8 cellular contexts compared by ENCODE assay signal in genomic region chr3:48427630-48427962, GRCh38. TPM values are rescaled to one million over a fixed set of nuclear protein-coding genes. Genes with fewer than 3 reads are reported as not detected.
DNase-seq lines count a peak whose midpoint lies in the region; ATAC-seq, FAIRE-seq and TF ChIP-seq lines count a peak whose summit lies in the region.

No MANE protein-coding gene starts in this region.

- ATAC-seq in lung (ENCODE audit: insufficient read depth, low FRiP score) = no peak
- no peak for ATAC-seq in GM19455 (IDR thresholded peaks at IDR 0.05; ENCODE audit: unreplicated experiment)

- H3K4me1 ChIP-seq in lung (ENCODE audit: control insufficient read depth in 2 of 2, insufficient read depth in 2 of 2, low read length in 2 of 2) (peaks cover 0 to 25% of the 10 kb centered on the region in 2 donors), suprapubic skin (peaks cover 89% of the 10 kb centered on the region)

- H3K4me1 Mint-ChIP-seq in T-helper 2 cell treated with Interferon-gamma antibody and Interleukin-4, amounts not matched to agents 5 μg/mL and 100 μg/mL, for 36 hours (ENCODE audit: low read depth) = peaks cover 6% of the 10 kb centered on the region

- H3K4me3 Mint-ChIP-seq in T-helper 2 cell treated with Interferon-gamma antibody and Interleukin-4, amounts not matched to agents 5 μg/mL and 100 μg/mL, for 36 hours = peak overlapping the region; percentile 36

- H3K9me3 ChIP-seq in lung (ENCODE audit: control insufficient read depth in 2 of 2, insufficient read depth in 1 of 2, low read length in 1 of 2) (no peaks in the 10 kb centered on the region), suprapubic skin (no peaks in the 10 kb centered on the region)

- no peak for TF ChIP-seq EP300 in suprapubic skin (IDR thresholded peaks at IDR 0.05)

- no peak for FAIRE-seq in bronchial epithelial cell (lab: Jason Lieb, UNC)

- TF ChIP-seq CTCF in bronchial epithelial cell (IDR thresholded peaks at IDR 0.05; ENCODE audit: insufficient read depth, low read length, severe bottlenecking) (no peak), lung (IDR thresholded peaks at IDR 0.05; ENCODE audit: control extremely low read depth, extremely low read depth) (no peak), suprapubic skin (IDR thresholded peaks at IDR 0.05) (no peak), lower leg skin (IDR thresholded peaks at IDR 0.05) (no peak)

- H3K36me3 ChIP-seq in bronchial epithelial cell (ENCODE audit: control insufficient read depth, insufficient read depth, low read length) = peaks cover 17% of the 10 kb centered on the region
- H3K36me3 ChIP-seq in lung (ENCODE audit: control insufficient read depth in 2 of 2, insufficient read depth in 2 of 2, low read length in 2 of 2) = peaks cover 0 to 12% of the 10 kb centered on the region in 2 donors
- H3K36me3 ChIP-seq in suprapubic skin = peaks cover 16% of the 10 kb centered on the region

- intact Hi-C loops in lower leg skin (cut with DNase I; ENCODE audit: low total_unique reads) = no loop called here

- DNase-seq in T-helper 2 cell treated with Interferon-gamma antibody and Interleukin-4, amounts not matched to agents 5 μg/mL and 100 μg/mL, for 36 hours (ENCODE audit: low spot score) = no peak
- DNase-seq in T-helper 2 cell (no peak), bronchial epithelial cell (ENCODE audit: low read depth) (no peak), lung (ENCODE audit: low spot score) (no peak), suprapubic skin (ENCODE audit: low spot score in 2 of 2) (no peak), lower leg skin (ENCODE audit: low spot score in 2 of 2) (no peak), NCI-H1436 (lab: John Stamatoyannopoulos, UW) (no peak)

- WGBS in lung, 2 donors = 72 to 94% methylated on average over 9 of the region's 9 CpGs
- WGBS in suprapubic skin = 41% methylated on average over 9 of the region's 9 CpGs
- 28 to 34% methylated on average over 9 of the region's 9 CpGs for WGBS in lower leg skin, 2 donors

- H3K27ac ChIP-seq in lung (ENCODE audit: low read depth in 1 of 2, low read length in 1 of 2) = peak overlapping the region; percentile 42 to 95
- peak overlapping the region; percentile 97 for H3K27ac ChIP-seq in suprapubic skin

- H3K4me3 ChIP-seq in bronchial epithelial cell (ENCODE audit: low read depth, low read length) (peak overlapping the region; percentile 66), lung (no peak overlapping the region), suprapubic skin (peak overlapping the region; percentile 93), lower leg skin (ENCODE audit: low read depth, poor library complexity, severe bottlenecking) (no peak overlapping the region)

- peaks cover 24% of the 10 kb centered on the region for H3K27me3 Mint-ChIP-seq in T-helper 2 cell treated with Interferon-gamma antibody and Interleukin-4, amounts not matched to agents 5 μg/mL and 100 μg/mL, for 36 hours (ENCODE audit: low read depth)

- H3K27me3 ChIP-seq in bronchial epithelial cell (ENCODE audit: control insufficient read depth, insufficient read depth, low read length) (no peaks in the 10 kb centered on the region), lung (ENCODE audit: control insufficient read depth, insufficient read depth) (no peaks in the 10 kb centered on the region), suprapubic skin (no peaks in the 10 kb centered on the region)

- no peak overlapping the region for H3K27ac Mint-ChIP-seq in T-helper 2 cell treated with Interferon-gamma antibody and Interleukin-4, amounts not matched to agents 5 μg/mL and 100 μg/mL, for 36 hours

- no peaks in the 10 kb centered on the region for H3K9me3 Mint-ChIP-seq in T-helper 2 cell treated with Interferon-gamma antibody and Interleukin-4, amounts not matched to agents 5 μg/mL and 100 μg/mL, for 36 hours

- TF ChIP-seq POLR2A in suprapubic skin (IDR thresholded peaks at IDR 0.05) = no peak
- no peak for TF ChIP-seq POLR2A in lower leg skin (IDR thresholded peaks at IDR 0.05)

- H3K36me3 Mint-ChIP-seq in T-helper 2 cell treated with Interferon-gamma antibody and Interleukin-4, amounts not matched to agents 5 μg/mL and 100 μg/mL, for 36 hours (ENCODE audit: low read depth) = peaks cover 8% of the 10 kb centered on the region

RNA-seq across cellular contexts. Expression of gene PLXNB1, which starts 2.3 kb away (rescaled TPM):
- 63.7 and 90.4 TPM in 2 replicates for total RNA-seq in bronchial epithelial cell
- total RNA-seq in lung = 100 to 1,000 TPM in 1 of 2 donors, 10 to 100 TPM in 1; 89.8 to 123 TPM
- 10 to 100 TPM; 36.0 to 82.4 TPM for polyA plus RNA-seq in lung
- 100 to 1,000 TPM; 188 to 384 (median 220) TPM for total RNA-seq in suprapubic skin
- 100 to 1,000 TPM; 111 to 227 (median 145) TPM for total RNA-seq in lower leg skin

RNA-seq across cellular contexts. Expression of gene CCDC51, which starts 12.3 kb away (rescaled TPM):
- 48.4 and 55.3 TPM in 2 replicates for total RNA-seq in bronchial epithelial cell
- 10 to 100 TPM in 1 of 2 donors, 1 to 10 TPM in 1; 8.4 to 14.4 TPM for total RNA-seq in lung
- 10 to 100 TPM in 1 of 2 donors, 1 to 10 TPM in 1; 6.6 to 13.8 TPM for polyA plus RNA-seq in lung
- 10 to 100 TPM in 3 of 4 donors, 1 to 10 TPM in 1; 6.4 to 18.7 (median 13.6) TPM for total RNA-seq in suprapubic skin
- total RNA-seq in lower leg skin = 10 to 100 TPM in 3 of 4 donors, 1 to 10 TPM in 1; 6.7 to 17.1 (median 11.6) TPM

RNA-seq across cellular contexts. Expression of gene TMA7, which starts 12.5 kb away (rescaled TPM):
- 190 and 360 TPM in 2 replicates for total RNA-seq in bronchial epithelial cell
- total RNA-seq in lung = 100 to 1,000 TPM; 152 to 176 TPM
- polyA plus RNA-seq in lung = 100 to 1,000 TPM; 302 to 985 TPM
- 100 to 1,000 TPM; 122 to 281 (median 190) TPM for total RNA-seq in suprapubic skin
- total RNA-seq in lower leg skin = 100 to 1,000 TPM; 173 to 271 (median 250) TPM

RNA-seq across cellular contexts. Expression of gene ATRIP, which starts 18.9 kb away (rescaled TPM):
- total RNA-seq in bronchial epithelial cell = 4.1 and 5.5 TPM in 2 replicates
- 1 to 10 TPM; 7.1 to 7.6 TPM for total RNA-seq in lung
- 1 to 10 TPM; 4.8 to 5.4 TPM for polyA plus RNA-seq in lung
- 10 to 100 TPM in 2 of 4 donors, 1 to 10 TPM in 2; 8.7 to 12.7 (median 10.2) TPM for total RNA-seq in suprapubic skin
- total RNA-seq in lower leg skin = 10 to 100 TPM in 2 of 4 donors, 1 to 10 TPM in 2; 5.6 to 14.1 (median 9.3) TPM

RNA-seq across cellular contexts. Expression of gene FBXW12, which starts 55.6 kb away (rescaled TPM):
- not detected in 2 replicates for total RNA-seq in bronchial epithelial cell
- not detected for total RNA-seq in lung
- not detected for polyA plus RNA-seq in lung
- not detected for total RNA-seq in suprapubic skin
- total RNA-seq in lower leg skin = not detected

Comparison
In these comparisons a context has a peak if more than half of its experiments do, and no peak if none do; other contexts are left out.
1. H3K4me3 ChIP-seq: peak in bronchial epithelial cell (single experiment) and suprapubic skin (single experiment); none in lung (single experiment) and lower leg skin (single experiment).